In the genomic region with DNA sequence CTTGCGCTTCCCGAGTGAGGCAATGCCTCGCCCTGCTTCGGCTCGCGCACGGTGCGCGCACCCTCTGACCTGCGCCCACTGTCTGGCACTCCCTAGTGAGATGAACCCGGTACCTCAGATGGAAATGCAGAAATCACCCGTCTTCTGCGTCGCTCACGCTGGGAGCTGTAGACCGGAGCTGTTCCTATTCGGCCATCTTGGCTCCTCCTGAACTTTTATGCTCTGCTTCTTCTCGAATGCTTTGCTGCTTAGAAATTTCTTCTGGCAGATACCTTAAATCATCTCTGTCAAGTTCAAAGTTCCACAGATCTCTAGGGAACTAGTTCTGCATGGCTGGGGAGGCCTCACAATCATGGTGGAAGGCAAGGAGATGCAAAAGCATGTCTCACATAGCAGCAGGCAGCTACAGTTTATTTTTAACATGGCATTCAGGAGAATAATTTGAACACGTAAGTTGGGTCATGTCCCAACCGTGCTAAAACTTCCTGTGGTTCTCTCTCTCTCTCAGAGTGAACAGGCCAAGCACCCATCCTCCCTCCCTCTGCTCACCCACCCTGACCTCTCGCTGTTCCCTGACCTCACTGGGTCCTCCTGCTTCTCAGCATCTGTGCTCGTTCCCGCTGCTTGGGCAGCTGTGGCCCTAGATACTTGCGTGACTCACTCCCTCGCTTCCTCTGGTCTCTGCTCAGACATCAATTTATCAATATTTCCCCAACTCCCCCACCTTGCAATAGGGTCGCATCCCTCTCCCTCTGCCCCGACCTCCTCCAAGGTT, we compare ENCODE assay signal across 8 cellular contexts. TPM values are rescaled to one million over a fixed set of nuclear protein-coding genes. Genes with fewer than 3 reads are reported as not detected.
DNase-seq lines count a peak whose midpoint lies in the region; ATAC-seq and TF ChIP-seq lines count a peak whose summit lies in the region.
"Not testable (repeated sequence)": the region's sequence is repeated elsewhere in the genome, so short reads cannot be mapped to it uniquely, and the experiment has no call there.

No MANE protein-coding gene starts in this region.

- H3K36me3 Mint-ChIP-seq in CD4-positive, alpha-beta T cell (ENCODE audit: low read depth); activated naive CD4-positive, alpha-beta T cell treated with anti-CD3 and anti-CD28 coated beads, Interleukin-2, amount 10 ng/mL, durations not matched to agents 7 days and 5 days; naive thymus-derived CD8-positive, alpha-beta T cell; stimulated activated effector memory CD8-positive, alpha-beta T cell treated with anti-CD3 and anti-CD28 coated beads, Interleukin-12 subunit alpha, Interleukin-12 subunit beta, amount 100 ng/mL, for 72 hours: not testable (repeated sequence)

- not testable (repeated sequence) for H3K27me3 ChIP-seq in CD4-positive, alpha-beta T cell (ENCODE audit: control insufficient read depth, insufficient read depth, low read length); RWPE2 (ENCODE audit: insufficient read depth, poor library complexity, severe bottlenecking); iPS-20b (ENCODE audit: insufficient read depth, low read length)

- CTCF ChIA-PET in CD4-positive, alpha-beta T cell (lab: Charles Lee); activated naive CD4-positive, alpha-beta T cell treated with anti-CD3 and anti-CD28 coated beads, Interleukin-2, amount 10 ng/mL, durations not matched to agents 7 days and 5 days (lab: Charles Lee): not testable (repeated sequence)

- not testable (repeated sequence) for H3K4me1 ChIP-seq in RWPE2 (ENCODE audit: insufficient read depth, poor library complexity, severe bottlenecking); iPS-20b (ENCODE audit: insufficient read depth, low read length)

- POLR2A ChIA-PET in CD4-positive, alpha-beta T cell (lab: Charles Lee); naive thymus-derived CD8-positive, alpha-beta T cell (lab: Charles Lee): not testable (repeated sequence)

- not testable (repeated sequence) for H3K27ac ChIP-seq in CD4-positive, alpha-beta T cell (ENCODE audit: low read depth, low read length); RWPE2 (ENCODE audit: poor library complexity, severe bottlenecking); iPS-20b (ENCODE audit: low read length)

- peak overlapping the region; percentile 53 for H3K9ac ChIP-seq in iPS-20b (ENCODE audit: low read depth, low read length)

- intact Hi-C loops in CD4-positive, alpha-beta T cell (cut with DNase I, micrococcal nuclease): not testable (repeated sequence)

- DNase-seq in CD4-positive, alpha-beta T cell; RWPE2 (ENCODE audit: low spot score); activated naive CD4-positive, alpha-beta T cell treated with anti-CD3 and anti-CD28 coated beads, Interleukin-2, amount 10 ng/mL, durations not matched to agents 7 days and 5 days; epithelial cell of proximal tubule (ENCODE audit: low read depth); naive thymus-derived CD8-positive, alpha-beta T cell; stimulated activated effector memory CD8-positive, alpha-beta T cell treated with anti-CD3 and anti-CD28 coated beads, Interleukin-12 subunit alpha, Interleukin-12 subunit beta, amount 100 ng/mL, for 72 hours (ENCODE audit: low spot score in 2 of 2): not testable (repeated sequence)
- peak; percentile 31 for DNase-seq in HT-29 (ENCODE audit: low spot score)

- not testable (repeated sequence) for TF ChIP-seq CTCF in CD4-positive, alpha-beta T cell (IDR thresholded peaks at IDR 0.05); RWPE2 (IDR thresholded peaks at IDR 0.05; ENCODE audit: poor library complexity, severe bottlenecking); epithelial cell of proximal tubule (conservative IDR thresholded peaks at IDR 0.05; ENCODE audit: low read depth, low read length)

- H3K9me3 Mint-ChIP-seq in CD4-positive, alpha-beta T cell; naive thymus-derived CD8-positive, alpha-beta T cell; stimulated activated effector memory CD8-positive, alpha-beta T cell treated with anti-CD3 and anti-CD28 coated beads, Interleukin-12 subunit alpha, Interleukin-12 subunit beta, amount 100 ng/mL, for 72 hours: not testable (repeated sequence)
- peaks cover 14% of the 10 kb centered on the region for H3K9me3 Mint-ChIP-seq in activated naive CD4-positive, alpha-beta T cell treated with anti-CD3 and anti-CD28 coated beads, Interleukin-2, amount 10 ng/mL, durations not matched to agents 7 days and 5 days

- ATAC-seq in CD4-positive, alpha-beta T cell (ENCODE audit: poor library complexity); RWPE2 (ENCODE audit: low read depth); naive thymus-derived CD8-positive, alpha-beta T cell; stimulated activated effector memory CD8-positive, alpha-beta T cell treated with anti-CD3 and anti-CD28 coated beads, Interleukin-12 subunit alpha, Interleukin-12 subunit beta, amount 100 ng/mL, for 72 hours: not testable (repeated sequence)

- H3K36me3 ChIP-seq in RWPE2 (ENCODE audit: low read depth); iPS-20b (ENCODE audit: insufficient read depth, low read depth, low read length): not testable (repeated sequence)

- H3K4me3 ChIP-seq in RWPE2 (ENCODE audit: severe bottlenecking) (peak overlapping the region; percentile 18), epithelial cell of proximal tubule (ENCODE audit: low read depth, low read length) (peak overlapping the region; percentile 24), iPS-20b (ENCODE audit: low read length) (peak overlapping the region; percentile 38)

- H3K27ac Mint-ChIP-seq in CD4-positive, alpha-beta T cell: peak overlapping the region; percentile 68
- peak overlapping the region; percentile 90 for H3K27ac Mint-ChIP-seq in activated naive CD4-positive, alpha-beta T cell treated with anti-CD3 and anti-CD28 coated beads, Interleukin-2, amount 10 ng/mL, durations not matched to agents 7 days and 5 days
- H3K27ac Mint-ChIP-seq in naive thymus-derived CD8-positive, alpha-beta T cell: peak overlapping the region in 5 of 10 donors; percentile 33 to 91 (median 85)
- peak overlapping the region; percentile 86 for H3K27ac Mint-ChIP-seq in stimulated activated effector memory CD8-positive, alpha-beta T cell treated with anti-CD3 and anti-CD28 coated beads, Interleukin-12 subunit alpha, Interleukin-12 subunit beta, amount 100 ng/mL, for 72 hours

- H3K4me3 Mint-ChIP-seq in CD4-positive, alpha-beta T cell: peak overlapping the region; percentile 74
- peak overlapping the region; percentile 75 for H3K4me3 Mint-ChIP-seq in activated naive CD4-positive, alpha-beta T cell treated with anti-CD3 and anti-CD28 coated beads, Interleukin-2, amount 10 ng/mL, durations not matched to agents 7 days and 5 days
- peak overlapping the region in 7 of 10 donors; percentile 22 to 84 (median 75) for H3K4me3 Mint-ChIP-seq in naive thymus-derived CD8-positive, alpha-beta T cell
- peak overlapping the region; percentile 65 for H3K4me3 Mint-ChIP-seq in stimulated activated effector memory CD8-positive, alpha-beta T cell treated with anti-CD3 and anti-CD28 coated beads, Interleukin-12 subunit alpha, Interleukin-12 subunit beta, amount 100 ng/mL, for 72 hours

- H3K9me3 ChIP-seq in CD4-positive, alpha-beta T cell (ENCODE audit: control insufficient read depth, low read length); RWPE2 (ENCODE audit: severe bottlenecking); iPS-20b (ENCODE audit: insufficient read depth, low read depth, low read length): not testable (repeated sequence)

- peaks cover 22% of the 10 kb centered on the region for H3K27me3 Mint-ChIP-seq in CD4-positive, alpha-beta T cell
- H3K27me3 Mint-ChIP-seq in activated naive CD4-positive, alpha-beta T cell treated with anti-CD3 and anti-CD28 coated beads, Interleukin-2, amount 10 ng/mL, durations not matched to agents 7 days and 5 days: peaks cover 39% of the 10 kb centered on the region
- H3K27me3 Mint-ChIP-seq in naive thymus-derived CD8-positive, alpha-beta T cell: peaks cover 0 to 11% (median 9%) of the 10 kb centered on the region in 5 donors

- not testable (repeated sequence) for H3K4me1 Mint-ChIP-seq in CD4-positive, alpha-beta T cell (ENCODE audit: low read depth)
- H3K4me1 Mint-ChIP-seq in activated naive CD4-positive, alpha-beta T cell treated with anti-CD3 and anti-CD28 coated beads, Interleukin-2, amount 10 ng/mL, durations not matched to agents 7 days and 5 days: peaks cover 17% of the 10 kb centered on the region
- H3K4me1 Mint-ChIP-seq in naive thymus-derived CD8-positive, alpha-beta T cell: peaks cover 2 to 13% (median 8%) of the 10 kb centered on the region in 4 donors
- peaks cover 16% of the 10 kb centered on the region for H3K4me1 Mint-ChIP-seq in stimulated activated effector memory CD8-positive, alpha-beta T cell treated with anti-CD3 and anti-CD28 coated beads, Interleukin-12 subunit alpha, Interleukin-12 subunit beta, amount 100 ng/mL, for 72 hours

RNA-seq across cellular contexts. Expression of a gene that starts 4.7 kb away (rescaled TPM):
- 1 to 10 TPM; 1.5 to 1.6 TPM for total RNA-seq in CD4-positive, alpha-beta T cell
- 0.70 and 2.6 TPM in 2 replicates for total RNA-seq in HT-29 (2014; rRNA removed; shearing (Covaris generic))
- 20.2 and 26.3 TPM in 2 replicates for total RNA-seq in epithelial cell of proximal tubule
- under 1 TPM; 0.65 to 0.74 TPM for total RNA-seq in naive thymus-derived CD8-positive, alpha-beta T cell
- polyA plus RNA-seq in naive thymus-derived CD8-positive, alpha-beta T cell: 1 to 10 TPM in 1 of 3 donors, under 1 TPM in 2; 0.14 to 1.7 (median 0.55) TPM
